ENCODE assay signal across 23 cellular contexts in the genomic region with DNA sequence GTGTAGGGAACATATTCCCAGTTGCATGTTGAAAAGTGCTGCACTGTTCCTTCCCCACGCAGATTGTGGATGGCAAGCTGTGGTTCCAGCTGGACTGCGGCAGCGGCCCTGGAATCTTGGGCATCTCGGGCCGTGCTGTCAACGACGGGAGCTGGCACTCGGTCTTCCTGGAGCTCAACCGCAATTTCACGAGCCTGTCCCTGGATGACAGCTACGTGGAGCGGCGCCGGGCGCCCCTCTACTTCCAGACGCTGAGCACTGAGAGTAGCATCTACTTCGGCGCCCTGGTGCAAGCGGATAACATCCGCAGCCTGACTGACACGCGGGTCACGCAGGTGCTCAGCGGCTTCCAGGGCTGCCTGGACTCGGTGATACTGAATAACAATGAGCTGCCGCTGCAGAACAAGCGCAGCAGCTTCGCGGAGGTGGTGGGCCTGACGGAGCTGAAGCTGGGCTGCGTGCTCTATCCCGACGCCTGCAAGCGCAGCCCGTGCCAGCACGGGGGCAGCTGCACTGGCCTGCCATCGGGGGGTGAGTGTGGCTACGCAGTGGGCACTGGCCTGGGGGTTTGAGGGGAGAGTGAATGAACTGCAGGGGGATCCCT.
DNase-seq lines count a peak whose midpoint lies in the region; ATAC-seq and TF ChIP-seq lines count a peak whose summit lies in the region.
"Had no signal": no experiment of that assay in that cellular context is flagged by ENCODE, and none has a peak within 500 bp of the region (broad histone marks: within the 10 kb centered on the region; RNA-seq: fewer than 3 reads in every experiment).

No MANE protein-coding gene starts in this region.

- CTCF ChIA-PET in WTC11 (lab: Charles Lee) = no interaction called here
- CTCF ChIA-PET in PC-3 (lab: Charles Lee) = no interaction called here

- H3K27ac ChIP-seq in GM23338 (ENCODE audit: low read depth) (no peak overlapping the region), PC-3 (ENCODE audit: low read length) (no peak overlapping the region)
- H3K27ac ChIP-seq: A549, Peyer's patch, SJSA1 had no signal

- BruUV-seq in PC-3 (replicated peaks; lab: Mats Ljungman, UMichigan) = no TSS peak

- H3K9me2 ChIP-seq in GM23338 (ENCODE audit: insufficient read depth) = no peaks in the 10 kb centered on the region
- H3K9me2 ChIP-seq in PC-3 (replicated peaks; ENCODE audit: low read length) = no peaks in the 10 kb centered on the region

- ATAC-seq in GM23338 (peak; percentile 72), WTC11 (peak; percentile 63), left ventricle myocardium superior (peak; percentile 81), PC-3 (no peak)
- ATAC-seq: A549 had no signal

- H3F3A ChIP-seq in GM23338 (replicated peaks; ENCODE audit: low read depth) (no peaks in the 10 kb centered on the region), PC-3 (ENCODE audit: low read length, unreplicated experiment) (no peaks in the 10 kb centered on the region)

- H3K4me1 ChIP-seq in GM23338 (ENCODE audit: insufficient read depth) = no peaks in the 10 kb centered on the region
- no peaks in the 10 kb centered on the region for H3K4me1 ChIP-seq in PC-3 (ENCODE audit: insufficient read depth, low read length)
- H3K4me1 ChIP-seq: A549, HAP-1, Peyer's patch, SJSA1 had no signal

- H3K36me3 Mint-ChIP-seq in GM23338 (ENCODE audit: low read depth) (no peaks in the 10 kb centered on the region; the same call in 2 of the 3 replicates), WTC11 (no peaks in the 10 kb centered on the region)
- H3K36me3 Mint-ChIP-seq: CD14-positive monocyte had no signal

- H3K9ac ChIP-seq in PC-3 (ENCODE audit: low read length) = no peak overlapping the region

- H3K27me3 Mint-ChIP-seq in GM23338 (ENCODE audit: insufficient read depth, low read depth, poor library complexity) (peaks cover 3% of the 10 kb centered on the region), WTC11 (ENCODE audit: low read depth) (no peaks in the 10 kb centered on the region)
- H3K27me3 Mint-ChIP-seq: B cell had no signal

- H3K27me3 ChIP-seq in GM23338 (ENCODE audit: insufficient read depth) = no peaks in the 10 kb centered on the region
- peaks cover 59% of the 10 kb centered on the region for H3K27me3 ChIP-seq in PC-3 (ENCODE audit: low read length)
- H3K27me3 ChIP-seq: Peyer's patch, SJSA1 had no signal

- H3K4me3 ChIP-seq in GM23338 = no peak overlapping the region
- no peak overlapping the region for H3K4me3 ChIP-seq in PC-3 (ENCODE audit: low read length)
- H3K4me3 ChIP-seq: A549, HAP-1, Peyer's patch, SJSA1 had no signal

- no peaks in the 10 kb centered on the region for H3K79me2 ChIP-seq in GM23338 (replicated peaks; ENCODE audit: insufficient read depth)
- no peaks in the 10 kb centered on the region for H3K79me2 ChIP-seq in PC-3 (ENCODE audit: low read length)

- H3K4me1 Mint-ChIP-seq in GM23338 (0 out of 3 replicates have a peak, but pooled peaks cover 3% of the 10 kb centered on the region), WTC11 (0 out of 2 replicates have a peak, but pooled peaks cover 4% of the 10 kb centered on the region)
- H3K4me1 Mint-ChIP-seq: B cell, CD14-positive monocyte had no signal

- no peaks in the 10 kb centered on the region for H3K36me3 ChIP-seq in GM23338 (ENCODE audit: insufficient read depth)
- no peaks in the 10 kb centered on the region for H3K36me3 ChIP-seq in PC-3 (ENCODE audit: low read depth, low read length)
- H3K36me3 ChIP-seq: HAP-1, Peyer's patch, SJSA1 had no signal

- H2AFZ ChIP-seq in GM23338 (no peak overlapping the region), PC-3 (ENCODE audit: low read length) (no peak overlapping the region)

- TF ChIP-seq CTCF in GM23338 (conservative IDR thresholded peaks at IDR 0.05; ENCODE audit: low read depth in 2 of 2) = no peak
- TF ChIP-seq CTCF in WTC11 (IDR thresholded peaks at IDR 0.05) = no peak
- TF ChIP-seq CTCF in PC-3 (conservative IDR thresholded peaks at IDR 0.05; ENCODE audit: low read depth, low read length) = no peak

- H4K20me1 ChIP-seq in GM23338 (replicated peaks; ENCODE audit: insufficient read depth) (no peaks in the 10 kb centered on the region), PC-3 (ENCODE audit: low read length) (no peaks in the 10 kb centered on the region)

- no peak overlapping the region for H3K27ac Mint-ChIP-seq in GM23338
- H3K27ac Mint-ChIP-seq in WTC11 = no peak overlapping the region
- H3K27ac Mint-ChIP-seq: B cell, CD14-positive monocyte had no signal

- H3K9me3 Mint-ChIP-seq in GM23338 (no peaks in the 10 kb centered on the region), WTC11 (no peaks in the 10 kb centered on the region)

- H3K4me3 Mint-ChIP-seq in GM23338 (no peak overlapping the region), WTC11 (no peak overlapping the region)
- H3K4me3 Mint-ChIP-seq: B cell, CD14-positive monocyte had no signal

- H3K9me3 ChIP-seq in PC-3 (ENCODE audit: low read length) = no peaks in the 10 kb centered on the region
- H3K9me3 ChIP-seq: A549, HAP-1, Peyer's patch, SJSA1 had no signal

- peak; percentile 42 for DNase-seq in GM23338 (ENCODE audit: low spot score)
- no peak for DNase-seq in WTC11 (ENCODE audit: low spot score)
- DNase-seq in left ventricle myocardium superior = peak; percentile 76
- peak; percentile 81 for DNase-seq in posterior vena cava (ENCODE audit: low spot score)
- no peak for DNase-seq in activated T-cell treated with anti-CD3 and anti-CD28 coated beads, Interleukin-2, amount 50 U/mL, for 1 hour
- no peak for DNase-seq in retina
- DNase-seq in PC-3 = no peak
- DNase-seq: GF-D8; KG1; NCI-H1105; NCI-H146; NCI-H2029 treated with DMSO at 0.1 percent for 48 hours; NCI-H2171; NCI-H345; NCI-H524; NCI-H774; NK-92 treated with Interleukin-12 subunit alpha and Interleukin-12 subunit beta, amount 100 ng/mL, for 24 hours; Peyer's patch had no signal

- H3K4me2 ChIP-seq in GM23338 (no peak overlapping the region), PC-3 (ENCODE audit: low read length) (no peak overlapping the region)
- H3K4me2 ChIP-seq: A549 had no signal

- POLR2A ChIA-PET in WTC11 (lab: Charles Lee) (no interaction called here), PC-3 (lab: Charles Lee; ENCODE audit: unreplicated experiment) (no interaction called here)

- intact Hi-C loops in left ventricle myocardium superior (cut with micrococcal nuclease) = no loop called here
- intact Hi-C loops in posterior vena cava (cut with DNase I) = no loop called here
- intact Hi-C loops in PC-3 (cut with micrococcal nuclease) = no loop called here

TF ChIP-seq in GM23338, 12 proteins besides CTCF, POLR2A, EP300 and RAD21 (continues in another document):
- TF ChIP-seq ZNF331 (CRISPR knock-in tag; IDR thresholded peaks at IDR 0.05; ENCODE audit: low read depth) (no peak), JUNB (IDR thresholded peaks at IDR 0.05; ENCODE audit: unreplicated experiment) (no peak), POLR2AphosphoS5 (IDR thresholded peaks at IDR 0.05; ENCODE audit: low read depth) (no peak)

TF ChIP-seq in WTC11, 78 proteins besides CTCF, POLR2A, EP300 and RAD21:
- TF ChIP-seq GRHL2 (CRISPR knock-in tag; IDR thresholded peaks at IDR 0.05; ENCODE audit: insufficient replicate concordance, severe bottlenecking) (no peak), SMAD3 (CRISPR knock-in tag; IDR thresholded peaks at IDR 0.05; ENCODE audit: borderline replicate concordance) (no peak), NFYB (CRISPR knock-in tag; conservative IDR thresholded peaks at IDR 0.05; ENCODE audit: low read depth) (no peak), MXD4 (CRISPR knock-in tag; IDR thresholded peaks at IDR 0.05; ENCODE audit: borderline replicate concordance) (no peak)
- TF ChIP-seq, protein P1, sequence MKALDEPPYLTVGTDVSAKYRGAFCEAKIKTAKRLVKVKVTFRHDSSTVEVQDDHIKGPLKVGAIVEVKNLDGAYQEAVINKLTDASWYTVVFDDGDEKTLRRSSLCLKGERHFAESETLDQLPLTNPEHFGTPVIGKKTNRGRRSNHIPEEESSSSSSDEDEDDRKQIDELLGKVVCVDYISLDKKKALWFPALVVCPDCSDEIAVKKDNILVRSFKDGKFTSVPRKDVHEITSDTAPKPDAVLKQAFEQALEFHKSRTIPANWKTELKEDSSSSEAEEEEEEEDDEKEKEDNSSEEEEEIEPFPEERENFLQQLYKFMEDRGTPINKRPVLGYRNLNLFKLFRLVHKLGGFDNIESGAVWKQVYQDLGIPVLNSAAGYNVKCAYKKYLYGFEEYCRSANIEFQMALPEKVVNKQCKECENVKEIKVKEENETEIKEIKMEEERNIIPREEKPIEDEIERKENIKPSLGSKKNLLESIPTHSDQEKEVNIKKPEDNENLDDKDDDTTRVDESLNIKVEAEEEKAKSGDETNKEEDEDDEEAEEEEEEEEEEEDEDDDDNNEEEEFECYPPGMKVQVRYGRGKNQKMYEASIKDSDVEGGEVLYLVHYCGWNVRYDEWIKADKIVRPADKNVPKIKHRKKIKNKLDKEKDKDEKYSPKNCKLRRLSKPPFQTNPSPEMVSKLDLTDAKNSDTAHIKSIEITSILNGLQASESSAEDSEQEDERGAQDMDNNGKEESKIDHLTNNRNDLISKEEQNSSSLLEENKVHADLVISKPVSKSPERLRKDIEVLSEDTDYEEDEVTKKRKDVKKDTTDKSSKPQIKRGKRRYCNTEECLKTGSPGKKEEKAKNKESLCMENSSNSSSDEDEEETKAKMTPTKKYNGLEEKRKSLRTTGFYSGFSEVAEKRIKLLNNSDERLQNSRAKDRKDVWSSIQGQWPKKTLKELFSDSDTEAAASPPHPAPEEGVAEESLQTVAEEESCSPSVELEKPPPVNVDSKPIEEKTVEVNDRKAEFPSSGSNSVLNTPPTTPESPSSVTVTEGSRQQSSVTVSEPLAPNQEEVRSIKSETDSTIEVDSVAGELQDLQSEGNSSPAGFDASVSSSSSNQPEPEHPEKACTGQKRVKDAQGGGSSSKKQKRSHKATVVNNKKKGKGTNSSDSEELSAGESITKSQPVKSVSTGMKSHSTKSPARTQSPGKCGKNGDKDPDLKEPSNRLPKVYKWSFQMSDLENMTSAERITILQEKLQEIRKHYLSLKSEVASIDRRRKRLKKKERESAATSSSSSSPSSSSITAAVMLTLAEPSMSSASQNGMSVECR (CRISPR knock-in tag; IDR thresholded peaks at IDR 0.05; ENCODE audit: borderline replicate concordance) = no peak

Comparison
In these comparisons a context has a peak if more than half of its experiments do, and no peak if none do; other contexts are left out.
1. DNase-seq: peak in GM23338 (single experiment), left ventricle myocardium superior (single experiment) and posterior vena cava (single experiment); none in WTC11 (single experiment), activated T-cell treated with anti-CD3 and anti-CD28 coated beads, Interleukin-2, amount 50 U/mL, for 1 hour (single experiment), retina (single experiment) and PC-3 (single experiment).